1 cellular context compared by ENCODE assay signal in genomic region chr2:226660124-226660523, GRCh38.
TF ChIP-seq lines count a peak whose summit lies in the region.

No MANE protein-coding gene starts in this region.

TF ChIP-seq in H1, 55 proteins besides CTCF, POLR2A, EP300 and RAD21 (continued from another document):
- TF ChIP-seq YY1 (IDR thresholded peaks at IDR 0.05; ENCODE audit: low read depth, low read length) (no peak), CREB1 (IDR thresholded peaks at IDR 0.05) (no peak), TEAD4 (IDR thresholded peaks at IDR 0.05; ENCODE audit: low read depth, low read length) (no peak), POLR2AphosphoS5 (IDR thresholded peaks at IDR 0.05; ENCODE audit: low read depth, low read length) (no peak)
